27 cellular contexts compared by ENCODE assay signal in the genomic region with DNA sequence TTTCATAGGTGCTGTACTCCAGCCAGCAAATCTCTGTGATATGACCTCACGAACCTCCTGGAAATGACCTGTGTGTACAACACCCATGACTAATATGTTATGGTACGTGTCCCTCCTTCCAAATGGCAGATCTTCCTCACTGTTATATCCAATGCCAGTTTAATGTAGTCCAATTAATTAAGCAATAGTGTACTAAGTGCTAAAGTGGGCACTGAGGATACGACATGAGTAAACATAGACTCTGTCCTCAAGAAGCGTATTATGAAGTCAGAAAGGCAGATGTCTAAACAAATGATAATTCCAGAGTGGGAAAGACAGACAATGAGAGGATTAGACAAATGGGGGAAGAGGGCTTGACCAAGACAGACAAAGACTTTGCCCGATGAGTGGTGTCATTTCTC. TPM values are rescaled to one million over a fixed set of nuclear protein-coding genes. Genes with fewer than 3 reads are reported as not detected.
A peak's percentile ranks its signal among the peaks of the same experiment; 100 is the strongest.
DNase-seq lines count a peak whose midpoint lies in the region; ATAC-seq and TF ChIP-seq lines count a peak whose summit lies in the region.
"Had no signal": no experiment of that assay in that cellular context is flagged by ENCODE, and none has a peak within 500 bp of the region (broad histone marks: within the 10 kb centered on the region; RNA-seq: fewer than 3 reads in every experiment).

No MANE protein-coding gene starts in this region.

- no peak overlapping the region for H3K9ac ChIP-seq in mammary epithelial cell (ENCODE audit: insufficient read depth, low read length)
- H3K9ac ChIP-seq: parathyroid adenoma had no signal

- H3K4me1 Mint-ChIP-seq in MCF 10A (ENCODE audit: insufficient read depth, unreplicated experiment) = peaks cover 7% of the 10 kb centered on the region
- peaks cover 31% of the 10 kb centered on the region for H3K4me1 Mint-ChIP-seq in progenitor cell of endocrine pancreas (ENCODE audit: low read depth)
- H3K4me1 Mint-ChIP-seq in activated CD8-positive, alpha-beta T cell treated with anti-CD3 and anti-CD28 coated beads, Interleukin-2, amount 10 ng/mL, durations not matched to agents 7 days and 5 days (ENCODE audit: low read depth) = peaks cover 40% of the 10 kb centered on the region

- H2AFZ ChIP-seq in mammary epithelial cell (ENCODE audit: low read depth, low read length) = no peak overlapping the region
- H2AFZ ChIP-seq: parathyroid adenoma had no signal

- TF ChIP-seq CTCF in MCF 10A (IDR thresholded peaks at IDR 0.05; ENCODE audit: unreplicated experiment) (no peak), mammary epithelial cell (conservative IDR thresholded peaks at IDR 0.05 in 1 of 2, IDR thresholded peaks at IDR 0.05 in 1 of 2; ENCODE audit: extremely low read depth in 1 of 2, insufficient read depth in 1 of 2, low read depth in 1 of 2, low read length in 2 of 2) (no peak), progenitor cell of endocrine pancreas (IDR thresholded peaks at IDR 0.05; ENCODE audit: unreplicated experiment) (no peak), upper lobe of left lung (IDR thresholded peaks at IDR 0.05) (no peak)

- no peaks in the 10 kb centered on the region for H3K4me1 ChIP-seq in mammary epithelial cell (ENCODE audit: insufficient read depth, low read length)
- no peaks in the 10 kb centered on the region for H3K4me1 ChIP-seq in upper lobe of left lung
- H3K4me1 ChIP-seq: parathyroid adenoma, thyroid gland had no signal

- H3K27me3 Mint-ChIP-seq in MCF 10A (ENCODE audit: insufficient read depth, unreplicated experiment) (no peaks in the 10 kb centered on the region), progenitor cell of endocrine pancreas (no peaks in the 10 kb centered on the region)
- no peaks in the 10 kb centered on the region for H3K27me3 Mint-ChIP-seq in activated CD8-positive, alpha-beta T cell treated with anti-CD3 and anti-CD28 coated beads, Interleukin-2, amount 10 ng/mL, durations not matched to agents 7 days and 5 days (ENCODE audit: low read depth)
- H3K27me3 Mint-ChIP-seq: activated CD4-positive, alpha-beta memory T cell treated with anti-CD3 and anti-CD28 coated beads, Interleukin-2, amount 10 ng/mL, durations not matched to agents 7 days and 5 days; activated naive CD4-positive, alpha-beta T cell treated with anti-CD3 and anti-CD28 coated beads, Interleukin-2, amount 50 U/mL, for 24 hours; CD4-positive, alpha-beta T cell had no signal

- H3K27ac Mint-ChIP-seq in MCF 10A (ENCODE audit: low read depth, unreplicated experiment) (peak overlapping the region; percentile 5), progenitor cell of endocrine pancreas (peak overlapping the region; percentile 100)
- H3K27ac Mint-ChIP-seq in activated CD8-positive, alpha-beta T cell treated with anti-CD3 and anti-CD28 coated beads, Interleukin-2, amount 10 ng/mL, durations not matched to agents 7 days and 5 days = no peak overlapping the region
- H3K27ac Mint-ChIP-seq: activated CD4-positive, alpha-beta memory T cell treated with anti-CD3 and anti-CD28 coated beads, Interleukin-2, amount 10 ng/mL, durations not matched to agents 7 days and 5 days; activated naive CD4-positive, alpha-beta T cell treated with anti-CD3 and anti-CD28 coated beads, Interleukin-2, amount 50 U/mL, for 24 hours; activated T-helper 2 cell treated with anti-CD3 and anti-CD28 coated beads, Interferon-gamma antibody, Interleukin-2, Interleukin-4, amounts not matched to agents 10 μg/mL and 5 μg/mL and 100 μg/mL, durations not matched to agents 14 hours and 24 hours and 36 hours; CD4-positive, alpha-beta T cell had no signal

- no peaks in the 10 kb centered on the region for H3K27me3 ChIP-seq in mammary epithelial cell (ENCODE audit: insufficient read depth, low read length)
- H3K27me3 ChIP-seq in upper lobe of left lung = no peaks in the 10 kb centered on the region
- H3K27me3 ChIP-seq: gastroesophageal sphincter, stomach, thyroid gland had no signal

- H4K20me1 ChIP-seq in mammary epithelial cell (ENCODE audit: insufficient read depth, low read length) = no peaks in the 10 kb centered on the region

- no peak overlapping the region for H3K4me3 Mint-ChIP-seq in MCF 10A (ENCODE audit: unreplicated experiment)
- H3K4me3 Mint-ChIP-seq in progenitor cell of endocrine pancreas (ENCODE audit: low read depth) = no peak overlapping the region
- no peak overlapping the region for H3K4me3 Mint-ChIP-seq in activated CD8-positive, alpha-beta T cell treated with anti-CD3 and anti-CD28 coated beads, Interleukin-2, amount 10 ng/mL, durations not matched to agents 7 days and 5 days
- H3K4me3 Mint-ChIP-seq: activated CD4-positive, alpha-beta memory T cell treated with anti-CD3 and anti-CD28 coated beads, Interleukin-2, amount 10 ng/mL, durations not matched to agents 7 days and 5 days; activated naive CD4-positive, alpha-beta T cell treated with anti-CD3 and anti-CD28 coated beads, Interleukin-2, amount 50 U/mL, for 24 hours; CD4-positive, alpha-beta T cell had no signal

- TF ChIP-seq POLR2A in upper lobe of left lung (IDR thresholded peaks at IDR 0.05) = no peak

- DNase-seq in MCF 10A (ENCODE audit: unreplicated experiment) (peak; percentile 56), mammary epithelial cell (no peak), NCI-H2029 (lab: John Stamatoyannopoulos, UW) (peak; percentile 50), SHP77 treated with DMSO at 0.1 percent for 48 hours (lab: John Stamatoyannopoulos, UW) (peak; percentile 40), progenitor cell of endocrine pancreas (ENCODE audit: low spot score, unreplicated experiment) (no peak), upper lobe of left lung (no peak), GDM1 (lab: John Stamatoyannopoulos, UW) (no peak)
- no peak for DNase-seq in activated CD8-positive, alpha-beta T cell treated with anti-CD3 and anti-CD28 coated beads, Interleukin-2, amount 10 ng/mL, durations not matched to agents 7 days and 5 days
- DNase-seq: activated CD4-positive, alpha-beta memory T cell treated with anti-CD3 and anti-CD28 coated beads, Interleukin-2, amount 10 ng/mL, durations not matched to agents 7 days and 5 days; activated CD4-positive, CD25-positive, alpha-beta regulatory T cell treated with anti-CD3 and anti-CD28 coated beads, Interleukin-2, amount 50 U/mL, for 72 hours; activated CD8-positive, alpha-beta memory T cell treated with anti-CD3 and anti-CD28 coated beads, Interleukin-2, amount 50 U/mL, for 48 hours; AML-193; amygdala; CD4-positive, alpha-beta T cell; DMS 273 treated with DMSO at 0.1 percent for 48 hours; hippocampal formation; NCI-H1105; NCI-H187; NCI-H82; stomach; T-helper 2 cell; thyroid gland had no signal

- H3K36me3 ChIP-seq in mammary epithelial cell (ENCODE audit: insufficient read depth, low read length) = no peaks in the 10 kb centered on the region
- no peaks in the 10 kb centered on the region for H3K36me3 ChIP-seq in upper lobe of left lung
- H3K36me3 ChIP-seq: gastroesophageal sphincter, stomach, thyroid gland had no signal

- H3K27ac ChIP-seq in mammary epithelial cell (ENCODE audit: insufficient read depth, low read depth, low read length) (no peak overlapping the region), upper lobe of left lung (no peak overlapping the region)
- H3K27ac ChIP-seq: gastroesophageal sphincter, parathyroid adenoma, thyroid gland had no signal

- BruUV-seq in MCF 10A (replicated peaks; lab: Mats Ljungman, UMichigan) (no TSS peak), mammary epithelial cell (replicated peaks; lab: Mats Ljungman, UMichigan) (no TSS peak)

- ATAC-seq in activated CD8-positive, alpha-beta T cell treated with anti-CD3 and anti-CD28 coated beads, Interleukin-2, amount 10 ng/mL, durations not matched to agents 7 days and 5 days = no peak
- ATAC-seq in upper lobe of left lung (ENCODE audit: low FRiP score in 2 of 2) = no peak
- ATAC-seq: gastroesophageal sphincter had no signal

- CTCF ChIA-PET in MCF 10A (lab: Yijun Ruan, JAX) (no interaction called here), mammary epithelial cell (lab: Charles Lee; ENCODE audit: low non-redundant PET) (no interaction called here)
- CTCF ChIA-PET in activated CD8-positive, alpha-beta T cell treated with anti-CD3 and anti-CD28 coated beads, Interleukin-2, amount 10 ng/mL, durations not matched to agents 7 days and 5 days (lab: Charles Lee) = interaction anchor here (1.4 kb wide), 1 partner anchor 21 kb away, joined by 3 read pairs; no protein-coding TSS in a partner anchor

- H3K9me3 Mint-ChIP-seq in MCF 10A (ENCODE audit: unreplicated experiment) (no peaks in the 10 kb centered on the region), progenitor cell of endocrine pancreas (ENCODE audit: low read depth) (peaks cover 11% of the 10 kb centered on the region)
- H3K9me3 Mint-ChIP-seq in activated CD8-positive, alpha-beta T cell treated with anti-CD3 and anti-CD28 coated beads, Interleukin-2, amount 10 ng/mL, durations not matched to agents 7 days and 5 days (ENCODE audit: insufficient read depth) = no peaks in the 10 kb centered on the region
- H3K9me3 Mint-ChIP-seq: activated CD4-positive, alpha-beta memory T cell treated with anti-CD3 and anti-CD28 coated beads, Interleukin-2, amount 10 ng/mL, durations not matched to agents 7 days and 5 days; activated naive CD4-positive, alpha-beta T cell treated with anti-CD3 and anti-CD28 coated beads, Interleukin-2, amount 50 U/mL, for 24 hours had no signal

- intact Hi-C loops in MCF 10A (cut with micrococcal nuclease) = no loop called here
- intact Hi-C loops in mammary epithelial cell (cut with micrococcal nuclease) = no loop called here

- in situ Hi-C loops in mammary epithelial cell (cut with MboI; ENCODE audit: low sequenced_read_pairs in 2 of 2) = no loop called here

- TF ChIP-seq EP300 in upper lobe of left lung (IDR thresholded peaks at IDR 0.05) = no peak

- 83% methylated on average over 5 of the region's 5 CpGs for WGBS in mammary epithelial cell (ENCODE audit: low coverage, missing lambda C conversion rate)
- WGBS in upper lobe of left lung, 2 donors = 73 to 84% methylated on average over 5 of the region's 5 CpGs

- no peak overlapping the region for H3K4me2 ChIP-seq in mammary epithelial cell (ENCODE audit: insufficient read depth, low read depth, low read length)

- no peak overlapping the region for H3K4me3 ChIP-seq in mammary epithelial cell (replicated peaks in 1 of 3; ENCODE audit: insufficient read depth in 1 of 3, low read depth in 2 of 3, low read length in 3 of 3)
- no peak overlapping the region for H3K4me3 ChIP-seq in upper lobe of left lung
- H3K4me3 ChIP-seq: gastroesophageal sphincter, stomach, thyroid gland had no signal

- no peaks in the 10 kb centered on the region for H3K79me2 ChIP-seq in mammary epithelial cell (ENCODE audit: insufficient read depth, low read length)
- H3K79me2 ChIP-seq: parathyroid adenoma had no signal

- dilution Hi-C loops in mammary epithelial cell (cut with HindIII; ENCODE audit: low sequenced_read_pairs) = no loop called here

- H3K36me3 Mint-ChIP-seq in MCF 10A (ENCODE audit: insufficient read depth, unreplicated experiment) (no peaks in the 10 kb centered on the region), progenitor cell of endocrine pancreas (ENCODE audit: insufficient read depth) (peaks cover 15% of the 10 kb centered on the region)
- peaks cover 73% of the 10 kb centered on the region for H3K36me3 Mint-ChIP-seq in activated CD8-positive, alpha-beta T cell treated with anti-CD3 and anti-CD28 coated beads, Interleukin-2, amount 10 ng/mL, durations not matched to agents 7 days and 5 days (ENCODE audit: low read depth)

- POLR2A ChIA-PET in MCF 10A (lab: Yijun Ruan, JAX) = interaction anchor here (0.6 to 0.7 kb wide), 2 partner anchors 9 to 392 kb away, joined by 3 to 5 read pairs; no protein-coding TSS in a partner anchor
- POLR2A ChIA-PET in activated CD8-positive, alpha-beta T cell treated with anti-CD3 and anti-CD28 coated beads, Interleukin-2, amount 10 ng/mL, durations not matched to agents 7 days and 5 days (lab: Charles Lee) = no interaction called here

- H3K9me3 ChIP-seq in mammary epithelial cell (replicated peaks; ENCODE audit: insufficient read depth, low read length) = no peaks in the 10 kb centered on the region
- H3K9me3 ChIP-seq in upper lobe of left lung = no peaks in the 10 kb centered on the region
- H3K9me3 ChIP-seq: gastroesophageal sphincter, stomach, thyroid gland had no signal

RNA-seq across cellular contexts. Expression of gene GPRIN3, which starts 33.9 kb away (rescaled TPM):
- total RNA-seq in MCF 10A (2022) (not detected in 2 replicates), mammary epithelial cell (under 1 TPM in 1 of 2 donors, not detected in 1; under 0.01 TPM), progenitor cell of endocrine pancreas (14.8 and 16.0 TPM in 2 replicates), upper lobe of left lung (10 to 100 TPM; 13.6 to 28.0 (median 20.6) TPM)
- polyA plus RNA-seq in mammary epithelial cell = not detected
- polyA minus RNA-seq in mammary epithelial cell = not detected
- total RNA-seq in activated CD8-positive, alpha-beta T cell treated with anti-CD3 and anti-CD28 coated beads, Interleukin-2, amount 10 ng/mL, durations not matched to agents 7 days and 5 days = 10 to 100 TPM; 40.6 to 40.8 TPM
- total RNA-seq: A673 had no signal

Comparison
In these comparisons a context has a peak if more than half of its experiments do, and no peak if none do; other contexts are left out.
1. DNase-seq: peak in MCF 10A (single experiment), NCI-H2029 (single experiment) and SHP77 treated with DMSO at 0.1 percent for 48 hours (single experiment); none in mammary epithelial cell (single experiment), progenitor cell of endocrine pancreas (single experiment), activated CD8-positive, alpha-beta T cell treated with anti-CD3 and anti-CD28 coated beads, Interleukin-2, amount 10 ng/mL, durations not matched to agents 7 days and 5 days (single experiment), upper lobe of left lung (0 of 2) and GDM1 (single experiment).
2. RNA of gene GPRIN3, which starts 33.9 kb away (total RNA-seq): 40.6 to 40.8 TPM in activated CD8-positive, alpha-beta T cell treated with anti-CD3 and anti-CD28 coated beads, Interleukin-2, amount 10 ng/mL, durations not matched to agents 7 days and 5 days, 13.6 to 28.0 TPM in upper lobe of left lung and 14.8 to 16.0 TPM in progenitor cell of endocrine pancreas; not detected in MCF 10A and under 0.01 TPM in mammary epithelial cell; every median in the first group is over 10 times any median in the second.